ENCODE assay signal across 9 cellular contexts in the genomic region with DNA sequence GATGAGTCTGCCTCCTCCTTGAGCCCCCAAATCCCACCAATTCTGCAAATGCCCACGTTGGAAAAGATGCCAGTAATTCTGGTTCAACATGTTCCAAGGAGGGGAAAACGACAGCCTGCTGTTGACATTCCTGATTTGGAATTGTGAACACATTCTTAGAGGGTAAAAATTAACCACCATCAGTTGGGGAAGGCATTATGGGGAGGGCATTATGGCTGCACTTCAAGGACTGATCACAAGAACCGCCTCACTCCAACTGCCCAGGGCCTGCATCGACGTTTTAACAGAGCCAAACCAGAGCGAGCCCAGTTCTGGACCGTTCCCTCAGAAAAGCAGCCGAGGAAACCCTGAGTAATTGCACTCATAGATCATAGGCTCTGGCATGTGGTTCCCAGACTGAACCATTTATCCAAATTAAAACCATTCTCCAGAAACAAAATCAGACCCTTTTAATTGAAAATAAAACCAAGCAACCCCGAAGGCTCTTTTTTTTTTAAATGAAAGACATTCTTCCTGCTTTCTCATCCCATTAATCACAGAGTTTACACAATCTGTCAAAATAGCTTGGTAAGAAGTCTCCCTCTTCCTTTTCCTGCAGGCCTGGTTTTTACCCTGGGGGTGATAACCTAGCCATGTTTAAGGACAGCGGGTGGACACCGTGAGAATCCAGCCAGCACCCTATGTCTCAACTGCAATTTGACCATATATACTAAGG. TPM values are rescaled to one million over a fixed set of nuclear protein-coding genes. Genes with fewer than 3 reads are reported as not detected.
DNase-seq lines count a peak whose midpoint lies in the region; ATAC-seq and TF ChIP-seq lines count a peak whose summit lies in the region.
"Had no signal": no experiment of that assay in that cellular context is flagged by ENCODE, and none has a peak within 500 bp of the region (broad histone marks: within the 10 kb centered on the region; RNA-seq: fewer than 3 reads in every experiment).

No MANE protein-coding gene starts in this region.

- H3K9me3 Mint-ChIP-seq in dendritic cell treated with granulocyte-macrophage colony-stimulating factor and Interleukin-4, amounts not matched to agents 40 ng/mL and 50 ng/mL, for 4 days: no peaks in the 10 kb centered on the region
- peaks cover 0 to 2% (median 0%) of the 10 kb centered on the region in 11 donors for H3K9me3 Mint-ChIP-seq in naive thymus-derived CD4-positive, alpha-beta T cell
- H3K9me3 Mint-ChIP-seq: activated naive CD8-positive, alpha-beta T cell treated with anti-CD3 and anti-CD28 coated beads for 36 hours had no signal

- H3K27ac Mint-ChIP-seq in dendritic cell treated with granulocyte-macrophage colony-stimulating factor and Interleukin-4, amounts not matched to agents 40 ng/mL and 50 ng/mL, for 4 days: peak overlapping the region; percentile 90
- no peak overlapping the region for H3K27ac Mint-ChIP-seq in naive thymus-derived CD4-positive, alpha-beta T cell
- H3K27ac Mint-ChIP-seq: activated naive CD8-positive, alpha-beta T cell treated with anti-CD3 and anti-CD28 coated beads for 36 hours had no signal

- TF ChIP-seq CTCF in BJ (IDR thresholded peaks at IDR 0.05; ENCODE audit: insufficient read depth, low read depth, low read length): no peak

- intact Hi-C loops in dendritic cell treated with granulocyte-macrophage colony-stimulating factor and Interleukin-4, amounts not matched to agents 40 ng/mL and 50 ng/mL, for 4 days (cut with micrococcal nuclease): loop anchor here (5.0 kb wide), 1 partner anchor 77 kb away; no protein-coding TSS in a partner anchor
- intact Hi-C loops in naive thymus-derived CD4-positive, alpha-beta T cell (cut with micrococcal nuclease): no loop called here

- CTCF ChIA-PET in BJ (lab: Yijun Ruan, JAX): interaction anchor here (1.3 kb wide), 1 partner anchor 139 kb away, joined by 4 read pairs; no protein-coding TSS in a partner anchor
- CTCF ChIA-PET in naive thymus-derived CD4-positive, alpha-beta T cell (lab: Charles Lee): no interaction called here

- DNase-seq in BJ (ENCODE audit: low read depth) (peak; percentile 94), NCI-H69 (lab: John Stamatoyannopoulos, UW) (peak; percentile 51), NCI-H2029 (lab: John Stamatoyannopoulos, UW) (no peak)
- no peak for DNase-seq in naive thymus-derived CD4-positive, alpha-beta T cell
- DNase-seq in activated CD8-positive, alpha-beta memory T cell treated with anti-CD3 and anti-CD28 coated beads for 24 hours: no peak
- DNase-seq: activated naive CD8-positive, alpha-beta T cell treated with anti-CD3 and anti-CD28 coated beads for 36 hours had no signal

- no peak overlapping the region for H3K27ac ChIP-seq in naive thymus-derived CD4-positive, alpha-beta T cell (ENCODE audit: low read depth, low read length)

- peak overlapping the region; percentile 64 for H3K4me3 Mint-ChIP-seq in dendritic cell treated with granulocyte-macrophage colony-stimulating factor and Interleukin-4, amounts not matched to agents 40 ng/mL and 50 ng/mL, for 4 days
- H3K4me3 Mint-ChIP-seq in naive thymus-derived CD4-positive, alpha-beta T cell: no peak overlapping the region
- H3K4me3 Mint-ChIP-seq: activated naive CD8-positive, alpha-beta T cell treated with anti-CD3 and anti-CD28 coated beads for 36 hours had no signal

- peaks cover 9% of the 10 kb centered on the region for H3K36me3 ChIP-seq in BJ (ENCODE audit: control insufficient read depth, insufficient read depth, low read length)
- no peaks in the 10 kb centered on the region for H3K36me3 ChIP-seq in naive thymus-derived CD4-positive, alpha-beta T cell (ENCODE audit: control insufficient read depth in 2 of 3, insufficient read depth in 3 of 3, low read length in 3 of 3)

- ATAC-seq in naive thymus-derived CD4-positive, alpha-beta T cell: peak; percentile 16
- ATAC-seq in GM19324 (IDR thresholded peaks at IDR 0.05; ENCODE audit: low FRiP score, unreplicated experiment) (no peak), HG03025 (IDR thresholded peaks at IDR 0.05; ENCODE audit: low FRiP score, unreplicated experiment) (no peak)

- H3K4me1 Mint-ChIP-seq in dendritic cell treated with granulocyte-macrophage colony-stimulating factor and Interleukin-4, amounts not matched to agents 40 ng/mL and 50 ng/mL, for 4 days (ENCODE audit: low read depth): peaks cover 86% of the 10 kb centered on the region
- H3K4me1 Mint-ChIP-seq in naive thymus-derived CD4-positive, alpha-beta T cell: peaks cover 0 to 11% (median 2%) of the 10 kb centered on the region in 7 donors

- no peaks in the 10 kb centered on the region for H3K27me3 Mint-ChIP-seq in dendritic cell treated with granulocyte-macrophage colony-stimulating factor and Interleukin-4, amounts not matched to agents 40 ng/mL and 50 ng/mL, for 4 days
- peaks cover 0 to 25% (median 16%) of the 10 kb centered on the region in 5 donors for H3K27me3 Mint-ChIP-seq in naive thymus-derived CD4-positive, alpha-beta T cell

- H3K4me3 ChIP-seq in BJ (ENCODE audit: low read depth, low read length): no peak overlapping the region
- H3K4me3 ChIP-seq in naive thymus-derived CD4-positive, alpha-beta T cell (ENCODE audit: low read length): no peak overlapping the region

- H3K27me3 ChIP-seq in BJ (ENCODE audit: control insufficient read depth, insufficient read depth, low read length): no peaks in the 10 kb centered on the region
- H3K27me3 ChIP-seq in naive thymus-derived CD4-positive, alpha-beta T cell (ENCODE audit: control insufficient read depth in 2 of 2, insufficient read depth in 2 of 2, low read length in 2 of 2): no peaks in the 10 kb centered on the region

- peaks cover 26% of the 10 kb centered on the region for H3K36me3 Mint-ChIP-seq in dendritic cell treated with granulocyte-macrophage colony-stimulating factor and Interleukin-4, amounts not matched to agents 40 ng/mL and 50 ng/mL, for 4 days (ENCODE audit: low read depth)
- H3K36me3 Mint-ChIP-seq in naive thymus-derived CD4-positive, alpha-beta T cell: no peaks in the 10 kb centered on the region
- H3K36me3 Mint-ChIP-seq: activated naive CD8-positive, alpha-beta T cell treated with anti-CD3 and anti-CD28 coated beads for 36 hours had no signal

- POLR2A ChIA-PET in BJ (lab: Charles Lee): no interaction called here
- POLR2A ChIA-PET in naive thymus-derived CD4-positive, alpha-beta T cell (lab: Charles Lee): no interaction called here

- no peaks in the 10 kb centered on the region for H3K4me1 ChIP-seq in naive thymus-derived CD4-positive, alpha-beta T cell (ENCODE audit: control insufficient read depth in 2 of 2, insufficient read depth in 2 of 2, low read length in 2 of 2)

- no peaks in the 10 kb centered on the region for H3K9me3 ChIP-seq in naive thymus-derived CD4-positive, alpha-beta T cell (ENCODE audit: control insufficient read depth in 2 of 3, low read length in 3 of 3)

RNA-seq across cellular contexts. Expression of gene TNS3, which starts 8.0 kb away (rescaled TPM):
- 94.2 and 126 TPM in 2 replicates for polyA plus RNA-seq in BJ (2011; rRNA removed)
- 212 and 247 TPM in 2 replicates for polyA minus RNA-seq in BJ (2011; rRNA and poly(A)+ RNA removed)
- total RNA-seq in naive thymus-derived CD4-positive, alpha-beta T cell: 10 to 100 TPM in 1 of 5 experiments, 1 to 10 TPM in 3, under 1 TPM in 1; 0.85 to 38.3 (median 2.6) TPM
- polyA plus RNA-seq in naive thymus-derived CD4-positive, alpha-beta T cell: not detected

Comparison
In these comparisons a context has a peak if more than half of its experiments do, and no peak if none do; other contexts are left out.
1. DNase-seq: peak in BJ (single experiment) and NCI-H69 (single experiment); none in naive thymus-derived CD4-positive, alpha-beta T cell (0 of 9), activated CD8-positive, alpha-beta memory T cell treated with anti-CD3 and anti-CD28 coated beads for 24 hours (single experiment) and NCI-H2029 (single experiment).
2. RNA of gene TNS3, which starts 8.0 kb away (polyA plus RNA-seq): 94.2 to 126 TPM in BJ; not detected in naive thymus-derived CD4-positive, alpha-beta T cell; every median in the first group is over 10 times any median in the second.